ENCODE assay signal across 10 cellular contexts in genomic region chr17:65742433-65743312, GRCh38.
DNase-seq lines count a peak whose midpoint lies in the region; ATAC-seq, FAIRE-seq and TF ChIP-seq lines count a peak whose summit lies in the region.
"Had no signal": no experiment of that assay in that cellular context is flagged by ENCODE, and none has a peak within 500 bp of the region (broad histone marks: within the 10 kb centered on the region; RNA-seq: fewer than 3 reads in every experiment).

No MANE protein-coding gene starts in this region.

- H3K4me1 ChIP-seq in skeletal muscle satellite cell (ENCODE audit: control insufficient read depth, insufficient read depth, low read length), result peaks cover 32% of the 10 kb centered on the region
- H3K4me1 ChIP-seq in small intestine (ENCODE audit: control insufficient read depth in 2 of 2, insufficient read depth in 1 of 2, low read depth in 1 of 2, low read length in 1 of 2), result no peaks in the 10 kb centered on the region
- H3K4me1 ChIP-seq in neuronal stem cell (ENCODE audit: control insufficient read depth in 2 of 2, insufficient read depth in 1 of 2, low read depth in 1 of 2, low read length in 2 of 2), result peaks cover 2 to 8% of the 10 kb centered on the region in 2 donors

- H3K36me3 Mint-ChIP-seq in activated CD4-positive, alpha-beta T cell treated with anti-CD3 and anti-CD28 coated beads, Interleukin-2, amount 10 ng/mL, durations not matched to agents 7 days and 5 days (ENCODE audit: low read depth), result peaks cover 1% of the 10 kb centered on the region

- no peaks in the 10 kb centered on the region for H3K27me3 ChIP-seq in skeletal muscle satellite cell (ENCODE audit: control insufficient read depth, insufficient read depth, low read length)
- H3K27me3 ChIP-seq in small intestine (ENCODE audit: control insufficient read depth in 2 of 2, insufficient read depth in 2 of 2, low read length in 2 of 2), result no peaks in the 10 kb centered on the region
- H3K27me3 ChIP-seq in neuronal stem cell (ENCODE audit: control insufficient read depth in 3 of 3, insufficient read depth in 3 of 3, low read depth in 1 of 3, low read length in 3 of 3), result no peaks in the 10 kb centered on the region

- H4K91ac ChIP-seq in neuronal stem cell (ENCODE audit: low read depth, low read length, poor library complexity), result no peak overlapping the region

- POLR2A ChIA-PET in activated CD4-positive, alpha-beta T cell treated with anti-CD3 and anti-CD28 coated beads, Interleukin-2, amount 10 ng/mL, durations not matched to agents 7 days and 5 days (lab: Charles Lee), result interaction anchor here (0.7 kb wide), 1 partner anchor 255 kb away, joined by 4 read pairs; no protein-coding TSS in a partner anchor

- H2BK120ac ChIP-seq in neuronal stem cell (ENCODE audit: low read depth, low read length), result no peak overlapping the region

- H3K14ac ChIP-seq in neuronal stem cell (ENCODE audit: low read length), result no peak overlapping the region

- no peak overlapping the region for H2BK15ac ChIP-seq in neuronal stem cell (ENCODE audit: low read length)

- peaks cover 17% of the 10 kb centered on the region for H3K4me1 Mint-ChIP-seq in activated CD4-positive, alpha-beta T cell treated with anti-CD3 and anti-CD28 coated beads, Interleukin-2, amount 10 ng/mL, durations not matched to agents 7 days and 5 days

- H3K4ac ChIP-seq in neuronal stem cell (ENCODE audit: low read length), result no peak overlapping the region

- no peak overlapping the region for H3K27ac ChIP-seq in small intestine (ENCODE audit: low read depth in 1 of 2, low read length in 1 of 2)
- H3K27ac ChIP-seq in neuronal stem cell (replicated peaks; ENCODE audit: low read length), result no peak overlapping the region

- H3K4me2 ChIP-seq in skeletal muscle satellite cell (ENCODE audit: low read length) (peak overlapping the region; percentile 83), neuronal stem cell (ENCODE audit: insufficient read depth, low read length, poor library complexity, severe bottlenecking) (no peak overlapping the region)

- 61 to 79% (median 75%) methylated on average over 6 of the region's 6 CpGs for WGBS in small intestine, 3 donors
- WGBS in neuronal stem cell (ENCODE audit: extremely low coverage in 2 of 2, insufficient read length in 2 of 2, insufficient replicate concordance in 1 of 2), 2 donors, result no CpG with 5 or more reads among the region's 6 CpGs

- no peaks in the 10 kb centered on the region for H3K9me3 ChIP-seq in skeletal muscle satellite cell (replicated peaks; ENCODE audit: low read length)
- no peaks in the 10 kb centered on the region for H3K9me3 ChIP-seq in small intestine (ENCODE audit: control insufficient read depth, low read depth)
- no peaks in the 10 kb centered on the region for H3K9me3 ChIP-seq in neuronal stem cell (replicated peaks in 1 of 2; ENCODE audit: control insufficient read depth in 2 of 2, insufficient read depth in 1 of 2, low read depth in 1 of 2, low read length in 2 of 2)

- H3K27me3 Mint-ChIP-seq in activated CD4-positive, alpha-beta T cell treated with anti-CD3 and anti-CD28 coated beads, Interleukin-2, amount 10 ng/mL, durations not matched to agents 7 days and 5 days, result peaks cover 3% of the 10 kb centered on the region

- no peak overlapping the region for H2BK12ac ChIP-seq in neuronal stem cell (ENCODE audit: low read length)

- CTCF ChIA-PET in activated CD4-positive, alpha-beta T cell treated with anti-CD3 and anti-CD28 coated beads, Interleukin-2, amount 10 ng/mL, durations not matched to agents 7 days and 5 days (lab: Charles Lee), result no interaction called here

- H3K9ac ChIP-seq in skeletal muscle satellite cell (ENCODE audit: low read depth, low read length) (peak overlapping the region; percentile 79), neuronal stem cell (ENCODE audit: low read depth, low read length, poor library complexity) (no peak overlapping the region)

- no peak overlapping the region for H3K18ac ChIP-seq in neuronal stem cell (ENCODE audit: low read length)

- no peak overlapping the region for H3K4me3 Mint-ChIP-seq in activated CD4-positive, alpha-beta T cell treated with anti-CD3 and anti-CD28 coated beads, Interleukin-2, amount 10 ng/mL, durations not matched to agents 7 days and 5 days

- H2AK5ac ChIP-seq in neuronal stem cell (ENCODE audit: low read depth, low read length), result no peak overlapping the region

- peak; percentile 95 for ATAC-seq in SK-N-SH treated with all-trans-retinoic acid at 6 μM for 48 hours

- H2AFZ ChIP-seq in neuronal stem cell (ENCODE audit: low read length), result no peak overlapping the region

- no peak overlapping the region for H2BK5ac ChIP-seq in neuronal stem cell (ENCODE audit: low read length)

- H3K4me3 ChIP-seq in skeletal muscle satellite cell (ENCODE audit: low read length), result peak overlapping the region; percentile 56
- no peak overlapping the region for H3K4me3 ChIP-seq in small intestine (ENCODE audit: low read depth in 1 of 2, low read length in 2 of 2)
- no peak overlapping the region for H3K4me3 ChIP-seq in neuronal stem cell (ENCODE audit: low read length in 2 of 2)

- no peaks in the 10 kb centered on the region for H3K9me3 Mint-ChIP-seq in activated CD4-positive, alpha-beta T cell treated with anti-CD3 and anti-CD28 coated beads, Interleukin-2, amount 10 ng/mL, durations not matched to agents 7 days and 5 days

- H3K27ac Mint-ChIP-seq in activated CD4-positive, alpha-beta T cell treated with anti-CD3 and anti-CD28 coated beads, Interleukin-2, amount 10 ng/mL, durations not matched to agents 7 days and 5 days, result peak overlapping the region; percentile 33

- no peak overlapping the region for H3K23ac ChIP-seq in neuronal stem cell (ENCODE audit: low read depth, low read length, poor library complexity)

- no peak for FAIRE-seq in small intestine (lab: Jason Lieb, UNC)

- DNase-seq in activated CD4-positive, alpha-beta T cell treated with anti-CD3 and anti-CD28 coated beads, Interleukin-2, amount 10 ng/mL, durations not matched to agents 7 days and 5 days, result no peak
- no peak for DNase-seq in activated CD4-positive, alpha-beta T cell treated with anti-CD3 and anti-CD28 coated beads, Interleukin-2, amount 50 U/mL, for 1 hour
- DNase-seq in fibroblast of the conjunctiva (ENCODE audit: low read depth) (peak; percentile 26), small intestine (no peak), neuronal stem cell (ENCODE audit: low spot score) (no peak), HuH-7 (ENCODE audit: low spot score) (no peak)
- DNase-seq: AML-193; stimulated activated CD4-positive, alpha-beta T cell treated with anti-CD3 and anti-CD28 coated beads, Interleukin-2, amount 100 ng/mL, for 24 hours had no signal

- H3K36me3 ChIP-seq in skeletal muscle satellite cell (ENCODE audit: insufficient read depth, low read length), result no peaks in the 10 kb centered on the region
- H3K36me3 ChIP-seq in small intestine (ENCODE audit: control insufficient read depth in 2 of 2, insufficient read depth in 2 of 2, low read length in 2 of 2), result no peaks in the 10 kb centered on the region
- H3K36me3 ChIP-seq in neuronal stem cell (replicated peaks in 1 of 2; ENCODE audit: control insufficient read depth in 2 of 2, insufficient read depth in 2 of 2, low read length in 2 of 2), result no peaks in the 10 kb centered on the region

- no peak overlapping the region for H4K8ac ChIP-seq in neuronal stem cell (ENCODE audit: low read depth, low read length)

- H3K79me1 ChIP-seq in neuronal stem cell (ENCODE audit: low read depth, low read length), result no peaks in the 10 kb centered on the region

TF ChIP-seq in SK-N-SH treated with all-trans-retinoic acid at 6 μM for 48 hours, 23 proteins besides CTCF, POLR2A, EP300 and RAD21 (continues in another document):
- TF ChIP-seq RARB (CRISPR knock-in tag; IDR thresholded peaks at IDR 0.05) (no peak), ZNF8 (CRISPR knock-in tag; IDR thresholded peaks at IDR 0.05) (no peak), ZFP30 (CRISPR knock-in tag; IDR thresholded peaks at IDR 0.05) (peak; percentile 59), ARNTL (CRISPR knock-in tag; IDR thresholded peaks at IDR 0.05; ENCODE audit: borderline replicate concordance, low read depth) (no peak), BACH2 (CRISPR knock-in tag; IDR thresholded peaks at IDR 0.05; ENCODE audit: borderline replicate concordance) (no peak), ISL1 (CRISPR knock-in tag; IDR thresholded peaks at IDR 0.05) (peak; percentile 71), ZNF70 (CRISPR knock-in tag; IDR thresholded peaks at IDR 0.05) (no peak), PATZ1 (CRISPR knock-in tag; IDR thresholded peaks at IDR 0.05; ENCODE audit: borderline replicate concordance) (no peak), ZNF565 (CRISPR knock-in tag; conservative IDR thresholded peaks at IDR 0.05; ENCODE audit: low read depth) (no peak), CREB5 (CRISPR knock-in tag; IDR thresholded peaks at IDR 0.05; ENCODE audit: low read depth) (no peak)
